26 cellular contexts compared by ENCODE assay signal in the genomic region with DNA sequence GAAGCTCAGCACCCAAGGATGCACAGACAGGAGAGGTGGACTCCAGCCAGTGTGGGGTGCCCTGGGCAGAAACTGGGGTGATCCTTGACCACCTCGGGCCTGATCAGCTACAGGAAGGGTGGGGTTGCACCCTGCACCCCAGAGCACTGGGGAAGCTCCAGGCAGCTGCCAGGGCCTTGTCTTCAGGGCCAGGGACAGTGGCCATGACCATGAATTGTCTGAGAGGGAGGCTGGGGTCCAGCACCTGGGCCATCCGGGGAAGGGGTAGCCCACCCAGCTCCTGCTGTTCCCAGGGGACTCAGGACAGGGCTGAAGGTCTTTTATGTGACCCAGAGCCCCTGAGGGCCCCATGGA. TPM values are rescaled to one million over a fixed set of nuclear protein-coding genes. Genes with fewer than 3 reads are reported as not detected.
"Had no signal": no experiment of that assay in that cellular context is flagged by ENCODE, and none has a peak within 500 bp of the region (broad histone marks: within the 10 kb centered on the region; RNA-seq: fewer than 3 reads in every experiment).

No MANE protein-coding gene starts in this region.

- DNase-seq: activated B cell treated with CpG ODN at 0.5 μM for 24 hours; activated CD4-positive, alpha-beta T cell treated with anti-CD3 and anti-CD28 coated beads, Interleukin-2, amount 10 ng/mL, durations not matched to agents 24 days and 14 days; activated CD8-positive, alpha-beta memory T cell treated with anti-CD3 and anti-CD28 coated beads, Interleukin-2, amount 10 ng/mL, durations not matched to agents 7 days and 5 days; activated CD8-positive, alpha-beta T cell treated with anti-CD3 and anti-CD28 coated beads for 36 hours; activated naive CD8-positive, alpha-beta T cell treated with anti-CD3 and anti-CD28 coated beads, Interleukin-2, amount 10 ng/mL, durations not matched to agents 7 days and 5 days; amygdala; effector CD8-positive, alpha-beta T cell; erythroblast; foreskin fibroblast; heart right ventricle; left cardiac atrium; SJCRH30; stimulated activated CD4-positive, alpha-beta T cell treated with anti-CD3 and anti-CD28 coated beads, Interleukin-15, amount 100 ng/mL, for 24 hours; T1000 had no signal

- H3K9me3 ChIP-seq: neutrophil, suprapubic skin had no signal

- H3K4me2 ChIP-seq: smooth muscle cell had no signal

- H3K27me3 ChIP-seq: SJCRH30 had no signal

- H3K4me3 Mint-ChIP-seq: activated B cell treated with CpG ODN at 0.5 μM for 24 hours; activated CD4-positive, alpha-beta T cell treated with anti-CD3 and anti-CD28 coated beads, Interleukin-2, amount 10 ng/mL, durations not matched to agents 24 days and 14 days; activated CD8-positive, alpha-beta memory T cell treated with anti-CD3 and anti-CD28 coated beads, Interleukin-2, amount 10 ng/mL, durations not matched to agents 7 days and 5 days; activated CD8-positive, alpha-beta T cell treated with anti-CD3 and anti-CD28 coated beads for 36 hours; activated naive CD8-positive, alpha-beta T cell treated with anti-CD3 and anti-CD28 coated beads, Interleukin-2, amount 10 ng/mL, durations not matched to agents 7 days and 5 days; activated T-helper 1 cell treated with anti-CD3 and anti-CD28 coated beads, Interleukin-12 subunit alpha, Interleukin-12 subunit beta, Interleukin-2, Interleukin-4 antibody, amounts not matched to agents 30 ng/mL and 10 ng/mL and 1 ng/mL, durations not matched to agents 14 hours and 24 hours and 36 hours; memory B cell; natural killer cell treated with Interleukin-12 subunit alpha and Interleukin-12 subunit beta and Interleukin-15 and Interleukin-18, amount 100 ng/mL, for 72 hours; stimulated activated naive CD8-positive, alpha-beta T cell treated with anti-CD3 and anti-CD28 coated beads, Interleukin-15, amount 100 ng/mL, for 72 hours; type B pancreatic cell had no signal

- ATAC-seq: activated CD8-positive, alpha-beta memory T cell treated with anti-CD3 and anti-CD28 coated beads, Interleukin-2, amount 10 ng/mL, durations not matched to agents 7 days and 5 days; activated CD8-positive, alpha-beta T cell treated with anti-CD3 and anti-CD28 coated beads for 36 hours; left cardiac atrium; natural killer cell treated with Interleukin-12 subunit alpha and Interleukin-12 subunit beta and Interleukin-15 and Interleukin-18, amount 100 ng/mL, for 72 hours; sciatic nerve; stimulated activated naive CD8-positive, alpha-beta T cell treated with anti-CD3 and anti-CD28 coated beads, Interleukin-15, amount 100 ng/mL, for 72 hours had no signal

- H3K4me3 ChIP-seq: heart right ventricle, SJCRH30, smooth muscle cell, suprapubic skin had no signal

- H3K27ac Mint-ChIP-seq: activated B cell treated with CpG ODN at 0.5 μM for 24 hours; activated CD4-positive, alpha-beta T cell treated with anti-CD3 and anti-CD28 coated beads, Interleukin-2, amount 10 ng/mL, durations not matched to agents 24 days and 14 days; activated CD8-positive, alpha-beta memory T cell treated with anti-CD3 and anti-CD28 coated beads, Interleukin-2, amount 10 ng/mL, durations not matched to agents 7 days and 5 days; activated CD8-positive, alpha-beta T cell treated with anti-CD3 and anti-CD28 coated beads for 36 hours; activated naive CD8-positive, alpha-beta T cell treated with anti-CD3 and anti-CD28 coated beads, Interleukin-2, amount 10 ng/mL, durations not matched to agents 7 days and 5 days; activated T-helper 1 cell treated with anti-CD3 and anti-CD28 coated beads, Interleukin-12 subunit alpha, Interleukin-12 subunit beta, Interleukin-2, Interleukin-4 antibody, amounts not matched to agents 30 ng/mL and 10 ng/mL and 1 ng/mL, durations not matched to agents 14 hours and 24 hours and 36 hours; natural killer cell treated with Interleukin-12 subunit alpha and Interleukin-12 subunit beta and Interleukin-15 and Interleukin-18, amount 100 ng/mL, for 72 hours; type B pancreatic cell had no signal

- H3K36me3 Mint-ChIP-seq: activated CD8-positive, alpha-beta memory T cell treated with anti-CD3 and anti-CD28 coated beads, Interleukin-2, amount 10 ng/mL, durations not matched to agents 7 days and 5 days; activated naive CD8-positive, alpha-beta T cell treated with anti-CD3 and anti-CD28 coated beads, Interleukin-2, amount 10 ng/mL, durations not matched to agents 7 days and 5 days; natural killer cell treated with Interleukin-12 subunit alpha and Interleukin-12 subunit beta and Interleukin-15 and Interleukin-18, amount 100 ng/mL, for 72 hours had no signal

- H3K27me3 Mint-ChIP-seq: activated B cell treated with CpG ODN at 0.5 μM for 24 hours had no signal

- H3K4me1 ChIP-seq: SJCRH30 had no signal

- H3K36me3 ChIP-seq: heart right ventricle, neutrophil, SJCRH30, suprapubic skin had no signal

- H3K27ac ChIP-seq: heart right ventricle, neutrophil, SJCRH30, suprapubic skin had no signal

RNA-seq across cellular contexts. Expression of a gene that starts 17.5 kb away (rescaled TPM):
- total RNA-seq: activated naive CD8-positive, alpha-beta T cell treated with anti-CD3 and anti-CD28 coated beads, Interleukin-2, amount 10 ng/mL, durations not matched to agents 7 days and 5 days; activated T-helper 1 cell treated with anti-CD3 and anti-CD28 coated beads, Interleukin-12 subunit alpha, Interleukin-12 subunit beta, Interleukin-2, Interleukin-4 antibody, amounts not matched to agents 30 ng/mL and 10 ng/mL and 1 ng/mL, durations not matched to agents 14 hours and 24 hours and 36 hours; left cardiac atrium; lower leg skin; natural killer cell treated with Interleukin-12 subunit alpha and Interleukin-12 subunit beta and Interleukin-15 and Interleukin-18, amount 100 ng/mL, for 72 hours; sciatic nerve; SJCRH30; suprapubic skin; T-helper 1 cell treated with Interleukin-12 subunit alpha and Interleukin-12 subunit beta and Interleukin-4 antibody, amounts not matched to agents 30 ng/mL and 1 ng/mL, for 36 hours had no signal
- polyA plus RNA-seq: fibroblast of lung, heart right ventricle, smooth muscle cell had no signal
